1 cellular context compared by ENCODE assay signal in genomic region chr2:24482972-24483300, GRCh38.
TF ChIP-seq lines count a peak whose summit lies in the region.

No MANE protein-coding gene starts in this region.

TF ChIP-seq in K562, 482 proteins besides CTCF, POLR2A, EP300 and RAD21 (continued from another document and continues in another):
- TF ChIP-seq ZNF12 (CRISPR knock-in tag; IDR thresholded peaks at IDR 0.05) (no peak), ZNF589 (CRISPR knock-in tag; IDR thresholded peaks at IDR 0.05; ENCODE audit: low read depth) (0 out of 2 replicates have a peak, but pooled peaks have one; percentile 37), ATF1 (CRISPR knock-in tag; IDR thresholded peaks at IDR 0.05) (no peak), ATF1 (tag; IDR thresholded peaks at IDR 0.05) (peak; percentile 64; the same call in 1 of the 2 replicates), BHLHE40 (IDR thresholded peaks at IDR 0.05; ENCODE audit: low read length) (no peak), PTTG1 (tag; IDR thresholded peaks at IDR 0.05; ENCODE audit: low read depth) (0 out of 2 replicates have a peak, but pooled peaks have one; percentile 3), HINFP (tag; conservative IDR thresholded peaks at IDR 0.05; ENCODE audit: low read depth) (0 out of 2 replicates have a peak, but pooled peaks have one; percentile 10), KLF13 (tag; IDR thresholded peaks at IDR 0.05; ENCODE audit: borderline replicate concordance, low read depth) (no peak), ESRRB (CRISPR knock-in tag; IDR thresholded peaks at IDR 0.05; ENCODE audit: borderline replicate concordance) (no peak), NR2C1 (IDR thresholded peaks at IDR 0.05) (no peak), NR2C1 (tag; IDR thresholded peaks at IDR 0.05) (no peak), ZNF124 (CRISPR knock-in tag; IDR thresholded peaks at IDR 0.05) (no peak), MIER1 (IDR thresholded peaks at IDR 0.05; ENCODE audit: low read depth) (no peak), CCAR2 (IDR thresholded peaks at IDR 0.05; ENCODE audit: low read depth, low read length) (no peak), ZBTB5 (IDR thresholded peaks at IDR 0.05) (no peak), MBD1 (CRISPR knock-in tag; IDR thresholded peaks at IDR 0.05) (no peak), KAT7 (CRISPR knock-in tag; IDR thresholded peaks at IDR 0.05; ENCODE audit: borderline replicate concordance) (no peak), RNF219 (CRISPR knock-in tag; IDR thresholded peaks at IDR 0.05) (no peak), PHTF2 (CRISPR knock-in tag; IDR thresholded peaks at IDR 0.05) (no peak), ZNF584 (CRISPR knock-in tag; IDR thresholded peaks at IDR 0.05; ENCODE audit: low read depth) (no peak), FOXO4 (CRISPR knock-in tag; IDR thresholded peaks at IDR 0.05) (no peak), ZFP91 (CRISPR knock-in tag; IDR thresholded peaks at IDR 0.05) (no peak), SMARCA4 (IDR thresholded peaks at IDR 0.05) (0 out of 2 replicates have a peak, but pooled peaks have one; percentile 7), ZNF134 (CRISPR knock-in tag; conservative IDR thresholded peaks at IDR 0.05) (no peak), ZSCAN32 (CRISPR knock-in tag; IDR thresholded peaks at IDR 0.05) (no peak), FUS (optimal IDR thresholded peaks at IDR 0.05; ENCODE audit: low read depth, low read length) (no peak), TRIM24 (IDR thresholded peaks at IDR 0.05) (no peak), ZBTB49 (CRISPR knock-in tag; IDR thresholded peaks at IDR 0.05; ENCODE audit: borderline replicate concordance) (no peak), HNRNPL (IDR thresholded peaks at IDR 0.05; ENCODE audit: low read depth, low read length) (no peak), PCBP2 (IDR thresholded peaks at IDR 0.05; ENCODE audit: low read depth, low read length, poor library complexity, severe bottlenecking) (no peak), CBX2 (IDR thresholded peaks at IDR 0.05; ENCODE audit: insufficient read depth, low read length, poor library complexity, severe bottlenecking) (no peak), ZBTB26 (CRISPR knock-in tag; IDR thresholded peaks at IDR 0.05) (no peak), KLF16 (IDR thresholded peaks at IDR 0.05) (no peak), ZKSCAN8 (CRISPR knock-in tag; IDR thresholded peaks at IDR 0.05) (no peak), ZNF655 (CRISPR knock-in tag; IDR thresholded peaks at IDR 0.05) (no peak), ZKSCAN3 (CRISPR knock-in tag; IDR thresholded peaks at IDR 0.05) (no peak), SFPQ (IDR thresholded peaks at IDR 0.05; ENCODE audit: low read depth, low read length) (no peak), KLF6 (CRISPR knock-in tag; IDR thresholded peaks at IDR 0.05; ENCODE audit: borderline replicate concordance) (peak; percentile 45; the same call in 1 of the 2 replicates), GATA2 (CRISPR knock-in tag; IDR thresholded peaks at IDR 0.05) (no peak), HDAC6 (IDR thresholded peaks at IDR 0.05; ENCODE audit: low read depth, low read length) (no peak), JUNB (CRISPR knock-in tag; conservative IDR thresholded peaks at IDR 0.05) (no peak), NUFIP1 (IDR thresholded peaks at IDR 0.05; ENCODE audit: partially characterized antibody) (peak; percentile 3), HNRNPK (IDR thresholded peaks at IDR 0.05; ENCODE audit: low read depth, low read length, poor library complexity, severe bottlenecking) (no peak), EP400 (IDR thresholded peaks at IDR 0.05) (peak; percentile 52; the same call in 1 of the 2 replicates), SMAD1 (IDR thresholded peaks at IDR 0.05; ENCODE audit: low read depth, low read length, partially characterized antibody) (no peak), ZNF79 (CRISPR knock-in tag; IDR thresholded peaks at IDR 0.05; ENCODE audit: low read depth) (no peak), RBM39 (optimal IDR thresholded peaks at IDR 0.05; ENCODE audit: low read depth, low read length) (no peak), ZBTB17 (CRISPR knock-in tag; IDR thresholded peaks at IDR 0.05) (0 out of 2 replicates have a peak, but pooled peaks have one; percentile 6), PHB (CRISPR knock-in tag; IDR thresholded peaks at IDR 0.05) (no peak), EWSR1 (IDR thresholded peaks at IDR 0.05; ENCODE audit: borderline replicate concordance, low read depth, partially characterized antibody) (no peak), ZNF780A (CRISPR knock-in tag; IDR thresholded peaks at IDR 0.05) (no peak)
